In the genomic region with DNA sequence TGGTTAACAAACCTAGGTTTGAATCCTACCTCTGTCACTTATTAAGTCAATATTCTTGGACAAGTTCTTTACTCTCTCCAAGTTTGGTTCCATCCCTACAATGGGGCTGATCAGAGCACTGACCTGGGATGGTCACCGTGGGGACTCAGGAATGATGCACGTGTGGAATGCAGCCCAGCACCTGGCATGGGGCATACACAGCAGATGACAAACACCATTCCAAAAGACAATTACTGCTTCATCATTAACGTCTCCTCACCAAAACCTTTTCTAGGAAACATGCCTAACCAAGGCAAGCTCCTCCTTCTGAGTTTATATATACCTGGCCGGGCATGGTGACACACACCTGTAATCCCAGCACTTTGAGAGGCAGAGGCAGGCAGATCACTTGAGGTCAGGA, we compare ENCODE assay signal across 19 cellular contexts.
"Had no signal": no experiment of that assay in that cellular context is flagged by ENCODE, and none has a peak within 500 bp of the region (broad histone marks: within the 10 kb centered on the region; RNA-seq: fewer than 3 reads in every experiment).

No MANE protein-coding gene starts in this region.

- H3K27me3 ChIP-seq: foreskin keratinocyte, left lung, ovary, tibial nerve had no signal

- H3K9me3 ChIP-seq: left lung, ovary, tibial nerve had no signal

- H3K36me3 ChIP-seq: left lung, ovary, tibial nerve had no signal

- FAIRE-seq: colon, keratinocyte, TTC549 had no signal

- H3K27ac ChIP-seq: dorsolateral prefrontal cortex, foreskin keratinocyte, left lung, ovary, tibial nerve had no signal

- H3K27me3 Mint-ChIP-seq: activated naive CD8-positive, alpha-beta T cell; brain; naive thymus-derived CD4-positive, alpha-beta T cell had no signal

- H3K4me3 ChIP-seq: dorsolateral prefrontal cortex, left lung, ovary, tibial nerve had no signal

- ATAC-seq: naive thymus-derived CD4-positive, alpha-beta T cell; sciatic nerve had no signal

- DNase-seq: activated CD4-positive, alpha-beta T cell treated with anti-CD3 and anti-CD28 coated beads, Interleukin-2, amount 50 U/mL, for 4 hours; activated T-cell treated with anti-CD3 and anti-CD28 coated beads for 4 hours; caudate nucleus; dorsolateral prefrontal cortex; hypothalamus; left lung; naive thymus-derived CD4-positive, alpha-beta T cell; ovary; stimulated activated naive CD4-positive, alpha-beta T cell had no signal

- H3K4me1 ChIP-seq: foreskin keratinocyte, tibial nerve had no signal

- H3K36me3 Mint-ChIP-seq: activated naive CD8-positive, alpha-beta T cell; brain had no signal

- H3K27ac Mint-ChIP-seq: activated naive CD8-positive, alpha-beta T cell; activated T-helper 1 cell treated with anti-CD3 and anti-CD28 coated beads, Interleukin-12 subunit alpha, Interleukin-12 subunit beta, Interleukin-2, Interleukin-4 antibody, amounts not matched to agents 30 ng/mL and 10 ng/mL and 1 ng/mL, durations not matched to agents 14 hours and 24 hours and 36 hours; T-helper 2 cell treated with Interferon-gamma antibody and Interleukin-4, amounts not matched to agents 5 μg/mL and 100 μg/mL, for 36 hours had no signal

- H3K4me3 Mint-ChIP-seq: activated naive CD8-positive, alpha-beta T cell; activated T-helper 1 cell treated with anti-CD3 and anti-CD28 coated beads, Interleukin-12 subunit alpha, Interleukin-12 subunit beta, Interleukin-2, Interleukin-4 antibody, amounts not matched to agents 30 ng/mL and 10 ng/mL and 1 ng/mL, durations not matched to agents 14 hours and 24 hours and 36 hours; brain; naive thymus-derived CD4-positive, alpha-beta T cell; T-helper 2 cell treated with Interferon-gamma antibody and Interleukin-4, amounts not matched to agents 5 μg/mL and 100 μg/mL, for 36 hours had no signal
